ENCODE assay signal across 1 cellular context in the genomic region with DNA sequence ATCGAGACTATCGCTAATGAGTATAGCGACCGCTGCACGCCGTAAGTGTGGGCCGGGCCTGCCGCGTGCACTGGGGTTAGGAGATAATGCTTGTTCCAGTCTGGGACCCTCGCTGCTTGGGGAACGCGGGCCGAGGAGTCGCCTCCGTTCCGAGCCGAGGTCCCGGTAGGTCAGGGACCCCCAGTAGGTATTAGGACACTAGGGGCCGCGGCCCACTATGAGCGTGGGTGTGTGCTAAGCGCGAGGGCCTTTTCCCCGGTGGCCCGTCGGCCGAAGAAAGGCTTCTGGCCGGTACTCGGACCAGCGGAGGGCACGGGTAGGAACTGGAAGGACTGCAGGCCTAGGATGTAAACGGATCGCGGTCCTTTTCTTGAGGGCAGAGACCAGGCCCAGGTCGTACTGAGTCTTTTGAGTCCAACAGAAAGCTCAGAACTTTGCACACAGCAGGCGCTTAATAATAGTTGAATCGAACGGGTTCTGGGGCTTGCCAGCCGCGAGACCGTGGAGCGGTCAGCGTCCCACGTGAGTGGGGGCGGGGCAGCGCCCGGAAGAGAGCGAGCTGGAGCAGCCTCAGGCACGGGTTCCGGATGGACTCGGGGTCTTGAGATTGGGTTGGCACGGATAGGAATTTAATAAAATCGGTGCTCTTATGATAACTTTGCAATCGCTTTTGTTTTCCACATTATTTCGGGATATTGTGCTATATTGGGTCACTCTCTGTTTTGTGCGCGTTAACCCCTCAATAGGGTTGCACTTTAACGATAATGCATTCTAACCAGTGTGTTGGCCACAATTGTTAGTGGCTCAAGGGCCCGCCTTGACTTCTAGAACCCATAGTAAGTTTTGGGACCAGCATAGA.
TF ChIP-seq lines count a peak whose summit lies in the region.

No MANE protein-coding gene starts in this region.

TF ChIP-seq in HepG2, 621 proteins besides CTCF, POLR2A, EP300 and RAD21 (continued from another document and continues in another):
- TF ChIP-seq ZBTB49 (CRISPR knock-in tag; IDR thresholded peaks at IDR 0.05; ENCODE audit: borderline replicate concordance) (no peak), ZNF598 (CRISPR knock-in tag; IDR thresholded peaks at IDR 0.05; ENCODE audit: borderline replicate concordance) (no peak), CSRNP1 (CRISPR knock-in tag; IDR thresholded peaks at IDR 0.05) (no peak), MAFF (IDR thresholded peaks at IDR 0.05; ENCODE audit: low read depth, low read length) (no peak), ZNF234 (CRISPR knock-in tag; conservative IDR thresholded peaks at IDR 0.05) (no peak), XRCC5 (optimal IDR thresholded peaks at IDR 0.05; ENCODE audit: low read length) (peak; percentile 28), POLR2G (IDR thresholded peaks at IDR 0.05; ENCODE audit: low read depth, low read length) (peak; percentile 61; the same call in 1 of the 2 replicates), NFKBIZ (CRISPR knock-in tag; IDR thresholded peaks at IDR 0.05) (no peak), HNRNPK (IDR thresholded peaks at IDR 0.05; ENCODE audit: low read depth, low read length, poor library complexity, severe bottlenecking) (no peak), ZNF615 (CRISPR knock-in tag; IDR thresholded peaks at IDR 0.05; ENCODE audit: borderline replicate concordance) (no peak), ZNF737 (CRISPR knock-in tag; IDR thresholded peaks at IDR 0.05; ENCODE audit: borderline replicate concordance) (0 out of 2 replicates have a peak, but pooled peaks have one; percentile 14), ZNF790 (CRISPR knock-in tag; IDR thresholded peaks at IDR 0.05; ENCODE audit: borderline replicate concordance) (no peak), POLR2AphosphoS2 (IDR thresholded peaks at IDR 0.05; ENCODE audit: low read depth, low read length) (no peak), JUND (CRISPR knock-in tag; IDR thresholded peaks at IDR 0.05) (no peak), THAP8 (CRISPR knock-in tag; IDR thresholded peaks at IDR 0.05; ENCODE audit: borderline replicate concordance) (no peak), MAFK (conservative IDR thresholded peaks at IDR 0.05 in 1 of 2, IDR thresholded peaks at IDR 0.05 in 1 of 2; ENCODE audit: low read length in 2 of 2) (no peak), NKX3-1 (CRISPR knock-in tag; IDR thresholded peaks at IDR 0.05) (peak; percentile 30; the same call in 1 of the 2 replicates), MXI1 (IDR thresholded peaks at IDR 0.05; ENCODE audit: borderline replicate concordance, low read depth, low read length) (peak; percentile 86; the same call in 1 of the 3 replicates), SATB2 (CRISPR knock-in tag; IDR thresholded peaks at IDR 0.05) (no peak; the same call in 1 of the 2 replicates), CBX2 (IDR thresholded peaks at IDR 0.05; ENCODE audit: low read depth, low read length) (no peak), CBX2 (CRISPR knock-in tag; IDR thresholded peaks at IDR 0.05; ENCODE audit: low read depth) (no peak), BORCS8-MEF2B (CRISPR knock-in tag; IDR thresholded peaks at IDR 0.05) (no peak; the same call in 1 of the 2 replicates), PTBP1 (IDR thresholded peaks at IDR 0.05; ENCODE audit: low read depth, low read length, poor library complexity, severe bottlenecking) (peak; percentile 39), ZNF567 (CRISPR knock-in tag; IDR thresholded peaks at IDR 0.05; ENCODE audit: borderline replicate concordance) (no peak), SRSF1 (optimal IDR thresholded peaks at IDR 0.05; ENCODE audit: low read depth, low read length) (no peak), RXRB (CRISPR knock-in tag; IDR thresholded peaks at IDR 0.05; ENCODE audit: borderline replicate concordance) (no peak), STAG1 (CRISPR knock-in tag; IDR thresholded peaks at IDR 0.05) (no peak; the same call in none of the 2 replicates), ZNF781 (CRISPR knock-in tag; IDR thresholded peaks at IDR 0.05; ENCODE audit: borderline replicate concordance, not compliant biosample characterization) (no peak), NR2F1 (CRISPR knock-in tag; IDR thresholded peaks at IDR 0.05) (0 out of 4 replicates have a peak, but pooled peaks of 1 of the 2 experiments have one; percentile 21), RBM39 (IDR thresholded peaks at IDR 0.05; ENCODE audit: low read depth, low read length, poor library complexity, severe bottlenecking) (no peak)
- TF ChIP-seq, protein P1, sequence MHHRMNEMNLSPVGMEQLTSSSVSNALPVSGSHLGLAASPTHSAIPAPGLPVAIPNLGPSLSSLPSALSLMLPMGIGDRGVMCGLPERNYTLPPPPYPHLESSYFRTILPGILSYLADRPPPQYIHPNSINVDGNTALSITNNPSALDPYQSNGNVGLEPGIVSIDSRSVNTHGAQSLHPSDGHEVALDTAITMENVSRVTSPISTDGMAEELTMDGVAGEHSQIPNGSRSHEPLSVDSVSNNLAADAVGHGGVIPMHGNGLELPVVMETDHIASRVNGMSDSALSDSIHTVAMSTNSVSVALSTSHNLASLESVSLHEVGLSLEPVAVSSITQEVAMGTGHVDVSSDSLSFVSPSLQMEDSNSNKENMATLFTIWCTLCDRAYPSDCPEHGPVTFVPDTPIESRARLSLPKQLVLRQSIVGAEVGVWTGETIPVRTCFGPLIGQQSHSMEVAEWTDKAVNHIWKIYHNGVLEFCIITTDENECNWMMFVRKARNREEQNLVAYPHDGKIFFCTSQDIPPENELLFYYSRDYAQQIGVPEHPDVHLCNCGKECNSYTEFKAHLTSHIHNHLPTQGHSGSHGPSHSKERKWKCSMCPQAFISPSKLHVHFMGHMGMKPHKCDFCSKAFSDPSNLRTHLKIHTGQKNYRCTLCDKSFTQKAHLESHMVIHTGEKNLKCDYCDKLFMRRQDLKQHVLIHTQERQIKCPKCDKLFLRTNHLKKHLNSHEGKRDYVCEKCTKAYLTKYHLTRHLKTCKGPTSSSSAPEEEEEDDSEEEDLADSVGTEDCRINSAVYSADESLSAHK (CRISPR knock-in tag; IDR thresholded peaks at IDR 0.05; ENCODE audit: borderline replicate concordance) = no peak
- TF ChIP-seq, protein P2, sequence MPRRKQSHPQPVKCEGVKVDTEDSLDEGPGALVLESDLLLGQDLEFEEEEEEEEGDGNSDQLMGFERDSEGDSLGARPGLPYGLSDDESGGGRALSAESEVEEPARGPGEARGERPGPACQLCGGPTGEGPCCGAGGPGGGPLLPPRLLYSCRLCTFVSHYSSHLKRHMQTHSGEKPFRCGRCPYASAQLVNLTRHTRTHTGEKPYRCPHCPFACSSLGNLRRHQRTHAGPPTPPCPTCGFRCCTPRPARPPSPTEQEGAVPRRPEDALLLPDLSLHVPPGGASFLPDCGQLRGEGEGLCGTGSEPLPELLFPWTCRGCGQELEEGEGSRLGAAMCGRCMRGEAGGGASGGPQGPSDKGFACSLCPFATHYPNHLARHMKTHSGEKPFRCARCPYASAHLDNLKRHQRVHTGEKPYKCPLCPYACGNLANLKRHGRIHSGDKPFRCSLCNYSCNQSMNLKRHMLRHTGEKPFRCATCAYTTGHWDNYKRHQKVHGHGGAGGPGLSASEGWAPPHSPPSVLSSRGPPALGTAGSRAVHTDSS (CRISPR knock-in tag; conservative IDR thresholded peaks at IDR 0.05) = no peak
- TF ChIP-seq, protein P3, sequence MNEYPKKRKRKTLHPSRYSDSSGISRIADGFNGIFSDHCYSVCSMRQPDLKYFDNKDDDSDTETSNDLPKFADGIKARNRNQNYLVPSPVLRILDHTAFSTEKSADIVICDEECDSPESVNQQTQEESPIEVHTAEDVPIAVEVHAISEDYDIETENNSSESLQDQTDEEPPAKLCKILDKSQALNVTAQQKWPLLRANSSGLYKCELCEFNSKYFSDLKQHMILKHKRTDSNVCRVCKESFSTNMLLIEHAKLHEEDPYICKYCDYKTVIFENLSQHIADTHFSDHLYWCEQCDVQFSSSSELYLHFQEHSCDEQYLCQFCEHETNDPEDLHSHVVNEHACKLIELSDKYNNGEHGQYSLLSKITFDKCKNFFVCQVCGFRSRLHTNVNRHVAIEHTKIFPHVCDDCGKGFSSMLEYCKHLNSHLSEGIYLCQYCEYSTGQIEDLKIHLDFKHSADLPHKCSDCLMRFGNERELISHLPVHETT (CRISPR knock-in tag; conservative IDR thresholded peaks at IDR 0.05) = no peak
- TF ChIP-seq, protein P4, sequence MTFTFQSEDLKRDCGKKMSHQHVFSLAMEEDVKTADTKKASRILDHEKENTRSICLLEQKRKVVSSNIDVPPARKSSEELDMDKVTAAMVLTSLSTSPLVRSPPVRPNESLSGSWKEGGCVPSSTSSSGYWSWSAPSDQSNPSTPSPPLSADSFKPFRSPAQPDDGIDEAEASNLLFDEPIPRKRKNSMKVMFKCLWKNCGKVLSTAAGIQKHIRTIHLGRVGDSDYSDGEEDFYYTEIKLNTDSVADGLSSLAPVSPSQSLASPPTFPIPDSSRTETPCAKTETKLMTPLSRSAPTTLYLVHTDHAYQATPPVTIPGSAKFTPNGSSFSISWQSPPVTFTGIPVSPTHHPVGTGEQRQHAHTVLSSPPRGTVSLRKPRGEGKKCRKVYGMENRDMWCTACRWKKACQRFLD (CRISPR knock-in tag; IDR thresholded peaks at IDR 0.05; ENCODE audit: borderline replicate concordance) = no peak; the same call in 1 of the 2 replicates
- TF ChIP-seq, protein P5, sequence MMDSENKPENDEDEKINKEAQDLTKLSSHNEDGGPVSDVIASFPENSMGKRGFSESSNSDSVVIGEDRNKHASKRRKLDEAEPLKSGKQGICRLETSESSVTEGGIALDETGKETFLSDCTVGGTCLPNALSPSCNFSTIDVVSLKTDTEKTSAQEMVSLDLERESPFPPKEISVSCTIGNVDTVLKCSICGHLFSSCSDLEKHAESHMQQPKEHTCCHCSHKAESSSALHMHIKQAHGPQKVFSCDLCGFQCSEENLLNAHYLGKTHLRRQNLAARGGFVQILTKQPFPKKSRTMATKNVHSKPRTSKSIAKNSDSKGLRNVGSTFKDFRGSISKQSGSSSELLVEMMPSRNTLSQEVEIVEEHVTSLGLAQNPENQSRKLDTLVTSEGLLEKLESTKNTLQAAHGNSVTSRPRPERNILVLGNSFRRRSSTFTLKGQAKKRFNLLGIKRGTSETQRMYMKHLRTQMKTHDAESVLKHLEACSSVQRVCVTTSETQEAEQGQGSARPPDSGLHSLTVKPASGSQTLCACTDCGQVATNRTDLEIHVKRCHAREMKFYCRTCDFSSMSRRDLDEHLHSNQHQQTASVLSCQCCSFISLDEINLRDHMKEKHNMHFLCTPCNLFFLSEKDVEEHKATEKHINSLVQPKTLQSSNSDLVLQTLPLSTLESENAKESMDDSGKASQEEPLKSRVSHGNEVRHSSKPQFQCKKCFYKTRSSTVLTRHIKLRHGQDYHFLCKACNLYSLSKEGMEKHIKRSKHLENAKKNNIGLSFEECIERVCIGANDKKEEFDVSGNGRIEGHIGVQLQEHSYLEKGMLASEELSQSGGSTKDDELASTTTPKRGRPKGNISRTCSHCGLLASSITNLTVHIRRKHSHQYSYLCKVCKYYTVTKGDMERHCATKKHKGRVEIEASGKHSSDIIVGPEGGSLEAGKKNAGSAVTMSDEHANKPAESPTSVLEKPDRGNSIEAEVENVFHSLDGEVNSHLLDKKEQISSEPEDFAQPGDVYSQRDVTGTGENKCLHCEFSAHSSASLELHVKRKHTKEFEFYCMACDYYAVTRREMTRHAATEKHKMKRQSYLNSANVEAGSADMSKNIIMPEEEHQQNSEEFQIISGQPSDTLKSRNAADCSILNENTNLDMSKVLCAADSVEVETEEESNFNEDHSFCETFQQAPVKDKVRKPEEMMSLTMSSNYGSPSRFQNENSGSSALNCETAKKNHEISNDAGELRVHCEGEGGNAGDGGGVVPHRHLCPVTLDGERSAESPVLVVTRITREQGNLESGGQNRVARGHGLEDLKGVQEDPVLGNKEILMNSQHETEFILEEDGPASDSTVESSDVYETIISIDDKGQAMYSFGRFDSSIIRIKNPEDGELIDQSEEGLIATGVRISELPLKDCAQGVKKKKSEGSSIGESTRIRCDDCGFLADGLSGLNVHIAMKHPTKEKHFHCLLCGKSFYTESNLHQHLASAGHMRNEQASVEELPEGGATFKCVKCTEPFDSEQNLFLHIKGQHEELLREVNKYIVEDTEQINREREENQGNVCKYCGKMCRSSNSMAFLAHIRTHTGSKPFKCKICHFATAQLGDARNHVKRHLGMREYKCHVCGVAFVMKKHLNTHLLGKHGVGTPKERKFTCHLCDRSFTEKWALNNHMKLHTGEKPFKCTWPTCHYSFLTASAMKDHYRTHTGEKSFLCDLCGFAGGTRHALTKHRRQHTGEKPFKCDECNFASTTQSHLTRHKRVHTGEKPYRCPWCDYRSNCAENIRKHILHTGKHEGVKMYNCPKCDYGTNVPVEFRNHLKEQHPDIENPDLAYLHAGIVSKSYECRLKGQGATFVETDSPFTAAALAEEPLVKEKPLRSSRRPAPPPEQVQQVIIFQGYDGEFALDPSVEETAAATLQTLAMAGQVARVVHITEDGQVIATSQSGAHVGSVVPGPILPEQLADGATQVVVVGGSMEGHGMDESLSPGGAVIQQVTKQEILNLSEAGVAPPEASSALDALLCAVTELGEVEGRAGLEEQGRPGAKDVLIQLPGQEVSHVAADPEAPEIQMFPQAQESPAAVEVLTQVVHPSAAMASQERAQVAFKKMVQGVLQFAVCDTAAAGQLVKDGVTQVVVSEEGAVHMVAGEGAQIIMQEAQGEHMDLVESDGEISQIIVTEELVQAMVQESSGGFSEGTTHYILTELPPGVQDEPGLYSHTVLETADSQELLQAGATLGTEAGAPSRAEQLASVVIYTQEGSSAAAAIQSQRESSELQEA (CRISPR knock-in tag; IDR thresholded peaks at IDR 0.05; ENCODE audit: not compliant biosample characterization) = no peak
